ENCODE assay signal across 1 cellular context in genomic region chr2:3661149-3661660, GRCh38.
TF ChIP-seq lines count a peak whose summit lies in the region.

No MANE protein-coding gene starts in this region.

TF ChIP-seq in HCT116, 20 proteins besides CTCF, POLR2A, EP300 and RAD21 (continued from another document):
- TF ChIP-seq ZBTB33 (IDR thresholded peaks at IDR 0.05; ENCODE audit: extremely low read depth, insufficient replicate concordance, low read length) (no peak), REST (IDR thresholded peaks at IDR 0.05; ENCODE audit: low read depth) (no peak), EZH2 (IDR thresholded peaks at IDR 0.05) (no peak), SIN3A (IDR thresholded peaks at IDR 0.05; ENCODE audit: low read depth) (no peak), SRF (IDR thresholded peaks at IDR 0.05; ENCODE audit: low read depth) (no peak), POLR2AphosphoS5 (IDR thresholded peaks at IDR 0.05; ENCODE audit: low read depth, low read length) (no peak)
